Comparison of ENCODE assay signal across 12 cellular contexts in genomic region chr1:228308628-228309547, GRCh38.
DNase-seq lines count a peak whose midpoint lies in the region; ATAC-seq and TF ChIP-seq lines count a peak whose summit lies in the region.
"Had no signal": no experiment of that assay in that cellular context is flagged by ENCODE, and none has a peak within 500 bp of the region (broad histone marks: within the 10 kb centered on the region; RNA-seq: fewer than 3 reads in every experiment).

No MANE protein-coding gene starts in this region.

- no peak overlapping the region for H3K27ac ChIP-seq in breast epithelium
- H3K27ac ChIP-seq in KMS-11, result no peak overlapping the region
- no peak overlapping the region for H3K27ac ChIP-seq in uterus
- H3K27ac ChIP-seq: colonic mucosa had no signal

- H3K4me2 ChIP-seq in KMS-11, result no peak overlapping the region

- no peak for TF ChIP-seq POLR2A in breast epithelium (IDR thresholded peaks at IDR 0.05)
- no peak for TF ChIP-seq POLR2A in uterus (IDR thresholded peaks at IDR 0.05)

- no peak for ATAC-seq in HG02610 (IDR thresholded peaks at IDR 0.05; ENCODE audit: unreplicated experiment)
- ATAC-seq in HG02623 (IDR thresholded peaks at IDR 0.05; ENCODE audit: unreplicated experiment), result no peak
- ATAC-seq: stimulated activated effector memory CD8-positive, alpha-beta T cell treated with anti-CD3 and anti-CD28 coated beads, Interleukin-12 subunit alpha, Interleukin-12 subunit beta, amount 100 ng/mL, for 72 hours had no signal

- peak; percentile 30 to 51 for DNase-seq in T47D (ENCODE audit: low read depth in 1 of 2, low spot score in 1 of 2)
- DNase-seq in breast epithelium (ENCODE audit: low spot score in 2 of 2), result no peak
- no peak for DNase-seq in cardiac fibroblast (ENCODE audit: low read depth in 2 of 2)
- no peak for DNase-seq in retinal pigment epithelial cell (ENCODE audit: low read depth)
- no peak for DNase-seq in uterus
- DNase-seq: activated naive CD8-positive, alpha-beta T cell treated with anti-CD3 and anti-CD28 coated beads for 36 hours; colonic mucosa; MM.1S had no signal

- TF ChIP-seq CTCF in breast epithelium (IDR thresholded peaks at IDR 0.05), result no peak
- peak; percentile 45 for TF ChIP-seq CTCF in KMS-11 (conservative IDR thresholded peaks at IDR 0.05; ENCODE audit: low read depth, low read length)
- TF ChIP-seq CTCF in cardiac fibroblast (IDR thresholded peaks at IDR 0.05; ENCODE audit: low read depth, low read length), result peak; percentile 1
- TF ChIP-seq CTCF in retinal pigment epithelial cell (conservative IDR thresholded peaks at IDR 0.05; ENCODE audit: low read depth, low read length), result peak; percentile 29
- TF ChIP-seq CTCF in uterus (IDR thresholded peaks at IDR 0.05), result no peak

- no peak overlapping the region for H3K9ac ChIP-seq in KMS-11

- H3K36me3 ChIP-seq in breast epithelium, result no peaks in the 10 kb centered on the region
- no peaks in the 10 kb centered on the region for H3K36me3 ChIP-seq in KMS-11 (ENCODE audit: insufficient read depth)
- H3K36me3 ChIP-seq in uterus, result no peaks in the 10 kb centered on the region
- H3K36me3 ChIP-seq: colonic mucosa had no signal

- no peaks in the 10 kb centered on the region for H3K79me2 ChIP-seq in KMS-11 (ENCODE audit: insufficient read depth, low read depth)

- peaks cover 10 to 12% of the 10 kb centered on the region in 2 donors for H3K9me3 ChIP-seq in breast epithelium
- H3K9me3 ChIP-seq in uterus, result no peaks in the 10 kb centered on the region
- H3K9me3 ChIP-seq: colonic mucosa had no signal

- H3K27me3 ChIP-seq in breast epithelium (no peaks in the 10 kb centered on the region), KMS-11 (ENCODE audit: insufficient read depth, low read depth) (no peaks in the 10 kb centered on the region), uterus (no peaks in the 10 kb centered on the region)
- H3K27me3 ChIP-seq: colonic mucosa had no signal

- H3K4me3 ChIP-seq in breast epithelium (no peak overlapping the region), KMS-11 (IDR thresholded peaks at IDR 0.05; ENCODE audit: insufficient read depth, low read depth, low read length) (no peak overlapping the region), cardiac fibroblast (replicated peaks in 1 of 2; ENCODE audit: low read depth in 2 of 2, low read length in 2 of 2) (no peak overlapping the region), retinal pigment epithelial cell (ENCODE audit: low read length) (no peak overlapping the region), uterus (no peak overlapping the region)
- H3K4me3 ChIP-seq: colonic mucosa had no signal

- intact Hi-C loops in breast epithelium (cut with DNase I; ENCODE audit: low total_unique reads) (no loop called here), uterus (cut with DNase I; ENCODE audit: low total_unique reads) (no loop called here)

- in situ Hi-C loops in T47D (cut with HindIII; ENCODE audit: low pct_unique_long_range_greater_than_20kb, low sequenced_read_pairs), result no loop called here

- no peak overlapping the region for H2AFZ ChIP-seq in KMS-11 (ENCODE audit: low read depth)

- H3K4me1 ChIP-seq in breast epithelium (no peaks in the 10 kb centered on the region), KMS-11 (ENCODE audit: low read depth, poor library complexity, severe bottlenecking) (no peaks in the 10 kb centered on the region), uterus (no peaks in the 10 kb centered on the region)
- H3K4me1 ChIP-seq: colonic mucosa had no signal

- no peaks in the 10 kb centered on the region for H4K20me1 ChIP-seq in KMS-11 (ENCODE audit: insufficient read depth)

Comparison
In these comparisons a context has a peak if more than half of its experiments do, and no peak if none do; other contexts are left out.
1. DNase-seq: peak in T47D (2 of 2); none in breast epithelium (0 of 2), cardiac fibroblast (0 of 2), retinal pigment epithelial cell (single experiment) and uterus (0 of 2).
2. CTCF ChIP-seq: peak in KMS-11 (single experiment), cardiac fibroblast (single experiment) and retinal pigment epithelial cell (single experiment); none in breast epithelium (0 of 3) and uterus (0 of 4).